ENCODE assay signal across 1 cellular context in genomic region chr2:127560201-127560928, GRCh38.
TF ChIP-seq lines count a peak whose summit lies in the region.

No MANE protein-coding gene starts in this region.

TF ChIP-seq in H1, 55 proteins besides CTCF, POLR2A, EP300 and RAD21:
- no peak for TF ChIP-seq POLR2AphosphoS5 (IDR thresholded peaks at IDR 0.05; ENCODE audit: low read depth, low read length)
- TF ChIP-seq TAF1 (IDR thresholded peaks at IDR 0.05; ENCODE audit: low read depth, low read length), result no peak
- TF ChIP-seq SP2 (IDR thresholded peaks at IDR 0.05; ENCODE audit: low read length), result no peak
- no peak for TF ChIP-seq TAF7 (optimal IDR thresholded peaks at IDR 0.05; ENCODE audit: borderline replicate concordance, low read depth, low read length)
- TF ChIP-seq TCF12 (IDR thresholded peaks at IDR 0.05; ENCODE audit: low read depth, low read length), result no peak
- TF ChIP-seq PHF8 (conservative IDR thresholded peaks at IDR 0.05; ENCODE audit: low read depth, low read length), result no peak
- no peak for TF ChIP-seq SUZ12 (IDR thresholded peaks at IDR 0.05; ENCODE audit: low read length)
- no peak for TF ChIP-seq E2F6 (IDR thresholded peaks at IDR 0.05)
- no peak for TF ChIP-seq EGR1 (IDR thresholded peaks at IDR 0.05; ENCODE audit: borderline replicate concordance, low read depth, low read length)
- TF ChIP-seq RXRA (IDR thresholded peaks at IDR 0.05; ENCODE audit: insufficient read depth, low read depth, low read length), result no peak
- TF ChIP-seq YY1 (IDR thresholded peaks at IDR 0.05; ENCODE audit: low read depth, low read length), result no peak
- TF ChIP-seq RBBP5 (IDR thresholded peaks at IDR 0.05; ENCODE audit: borderline replicate concordance, low read depth, low read length), result no peak
- TF ChIP-seq CREB1 (IDR thresholded peaks at IDR 0.05), result no peak
- no peak for TF ChIP-seq HDAC2 (IDR thresholded peaks at IDR 0.05; ENCODE audit: borderline replicate concordance in 1 of 2, low read depth in 2 of 2, low read length in 2 of 2)
- no peak for TF ChIP-seq ZNF274 (IDR thresholded peaks at IDR 0.05; ENCODE audit: borderline replicate concordance, extremely low read depth, low read length)
- TF ChIP-seq MAX (IDR thresholded peaks at IDR 0.05), result no peak
- TF ChIP-seq KDM1A (IDR thresholded peaks at IDR 0.05; ENCODE audit: borderline replicate concordance, low read length), result no peak
- no peak for TF ChIP-seq NANOG (IDR thresholded peaks at IDR 0.05; ENCODE audit: insufficient read depth, low read depth, low read length, poor library complexity, severe bottlenecking)
